In the genomic region with DNA sequence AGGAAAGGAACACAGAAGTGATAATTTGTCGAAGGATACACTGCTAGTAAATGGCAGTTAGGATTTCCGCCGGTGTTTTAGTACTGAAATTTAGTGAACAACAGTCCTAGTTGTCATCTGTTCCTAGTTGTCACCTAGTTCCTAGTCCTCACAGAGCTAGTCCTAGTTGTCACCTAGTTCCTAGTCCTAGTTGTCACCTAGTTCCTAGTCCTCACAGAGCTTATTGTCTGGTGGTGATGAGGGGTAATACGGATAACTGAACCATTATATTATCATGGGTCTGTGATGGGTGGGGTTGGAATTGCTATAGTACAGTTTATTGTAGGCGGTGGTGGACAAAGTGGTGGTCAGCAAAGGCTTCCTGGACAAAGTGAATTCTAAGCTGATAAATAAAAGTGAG, we compare ENCODE assay signal across 2 cellular contexts.
TF ChIP-seq lines count a peak whose summit lies in the region.

No MANE protein-coding gene starts in this region.

TF ChIP-seq in SK-N-SH, 30 proteins besides CTCF, POLR2A, EP300 and RAD21:
- TF ChIP-seq, protein P1, sequence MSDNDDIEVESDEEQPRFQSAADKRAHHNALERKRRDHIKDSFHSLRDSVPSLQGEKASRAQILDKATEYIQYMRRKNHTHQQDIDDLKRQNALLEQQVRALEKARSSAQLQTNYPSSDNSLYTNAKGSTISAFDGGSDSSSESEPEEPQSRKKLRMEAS (IDR thresholded peaks at IDR 0.05; ENCODE audit: low read depth) = no peak
- no peak for TF ChIP-seq POLR2AphosphoS5 (IDR thresholded peaks at IDR 0.05; ENCODE audit: low read depth, low read length)
- TF ChIP-seq JUND (IDR thresholded peaks at IDR 0.05) = no peak
- TF ChIP-seq FOSL2 (IDR thresholded peaks at IDR 0.05; ENCODE audit: borderline replicate concordance, low read depth) = no peak
- TF ChIP-seq RCOR1 (IDR thresholded peaks at IDR 0.05; ENCODE audit: low read length) = no peak
TF ChIP-seq in SK-N-SH: peak in this region for 0.

TF ChIP-seq in SK-N-SH treated with all-trans-retinoic acid at 6 μM for 48 hours, 23 proteins besides CTCF, POLR2A, EP300 and RAD21 (continued from another document):
- no peak for TF ChIP-seq ESRRG (CRISPR knock-in tag; IDR thresholded peaks at IDR 0.05)
- TF ChIP-seq PPARA (CRISPR knock-in tag; IDR thresholded peaks at IDR 0.05; ENCODE audit: borderline replicate concordance) = no peak
- TF ChIP-seq SNAI2 (CRISPR knock-in tag; IDR thresholded peaks at IDR 0.05) = no peak
- no peak for TF ChIP-seq ARNTL (CRISPR knock-in tag; IDR thresholded peaks at IDR 0.05; ENCODE audit: borderline replicate concordance, low read depth)
TF ChIP-seq in SK-N-SH treated with all-trans-retinoic acid at 6 μM for 48 hours: peak in this region for 0.
